34 cellular contexts compared by ENCODE assay signal in genomic region chr11:133318221-133318620, GRCh38.
"Had no signal": no experiment of that assay in that cellular context is flagged by ENCODE, and none has a peak within 500 bp of the region (broad histone marks: within the 10 kb centered on the region; RNA-seq: fewer than 3 reads in every experiment).

No MANE protein-coding gene starts in this region.

- H3K9me3 ChIP-seq: Peyer's patch, SJSA1 had no signal

- H3K4me3 Mint-ChIP-seq: activated CD4-positive, alpha-beta T cell treated with anti-CD3 and anti-CD28 coated beads for 36 hours; activated CD4-positive, alpha-beta T cell treated with anti-CD3 and anti-CD28 coated beads, Interleukin-2, amount 10 ng/mL, durations not matched to agents 7 days and 5 days; activated CD8-positive, alpha-beta T cell treated with anti-CD3 and anti-CD28 coated beads, Interleukin-2, amount 10 ng/mL, durations not matched to agents 7 days and 5 days; activated naive CD8-positive, alpha-beta T cell; activated naive CD8-positive, alpha-beta T cell treated with anti-CD3 and anti-CD28 coated beads, Interleukin-2, amount 50 U/mL, for 24 hours; activated T-cell treated with anti-CD3 and anti-CD28 coated beads, Interleukin-2, amount 50 U/mL, for 24 hours; T-helper 1 cell treated with Interleukin-12 subunit alpha and Interleukin-12 subunit beta and Interleukin-4 antibody, amounts not matched to agents 30 μg/mL and 1 μg/mL, for 36 hours; T-helper 2 cell treated with Interferon-gamma antibody and Interleukin-4, amounts not matched to agents 5 μg/mL and 100 μg/mL, for 36 hours had no signal

- H3K27me3 Mint-ChIP-seq: activated CD4-positive, alpha-beta T cell treated with anti-CD3 and anti-CD28 coated beads, Interleukin-2, amount 10 ng/mL, durations not matched to agents 7 days and 5 days; activated T-cell treated with anti-CD3 and anti-CD28 coated beads, Interleukin-2, amount 50 U/mL, for 24 hours had no signal

- H3K4me2 ChIP-seq: SK-N-SH had no signal

- H3K4me3 ChIP-seq: Peyer's patch, SJSA1 had no signal

- H3K4me1 Mint-ChIP-seq: activated CD4-positive, alpha-beta T cell treated with anti-CD3 and anti-CD28 coated beads for 36 hours; activated CD4-positive, alpha-beta T cell treated with anti-CD3 and anti-CD28 coated beads, Interleukin-2, amount 10 ng/mL, durations not matched to agents 7 days and 5 days; activated naive CD8-positive, alpha-beta T cell treated with anti-CD3 and anti-CD28 coated beads, Interleukin-2, amount 50 U/mL, for 24 hours had no signal

- H3K27ac ChIP-seq: brain microvascular endothelial cell, Peyer's patch, SJSA1 had no signal

- H3K27me3 ChIP-seq: brain microvascular endothelial cell, Peyer's patch, SJSA1 had no signal

- H3K4me1 ChIP-seq: Peyer's patch, SJSA1 had no signal

- ATAC-seq: activated CD4-positive, alpha-beta T cell treated with anti-CD3 and anti-CD28 coated beads for 36 hours; activated CD4-positive, CD25-positive, alpha-beta regulatory T cell treated with anti-CD3 and anti-CD28 coated beads, Interleukin-2, amount 50 U/mL, for 24 hours; activated CD8-positive, alpha-beta T cell treated with anti-CD3 and anti-CD28 coated beads, Interleukin-2, amount 10 ng/mL, durations not matched to agents 7 days and 5 days; activated naive CD8-positive, alpha-beta T cell treated with anti-CD3 and anti-CD28 coated beads, Interleukin-2, amount 50 U/mL, for 24 hours; PC-3 had no signal

- FAIRE-seq: TTC549 had no signal

- H3K9ac ChIP-seq: SK-N-SH had no signal

- DNase-seq: activated CD4-positive, alpha-beta T cell treated with anti-CD3 and anti-CD28 coated beads for 36 hours; activated CD4-positive, alpha-beta T cell treated with anti-CD3 and anti-CD28 coated beads, Interleukin-2, amount 10 ng/mL, durations not matched to agents 7 days and 5 days; activated CD4-positive, alpha-beta T cell treated with anti-CD3 and anti-CD28 coated beads, Interleukin-2, amount 50 U/mL, for 48 hours; activated CD8-positive, alpha-beta T cell treated with anti-CD3 and anti-CD28 coated beads, Interleukin-2, amount 10 ng/mL, durations not matched to agents 7 days and 5 days; activated gamma-delta T cell; activated naive CD4-positive, alpha-beta T cell treated with Interleukin-2 at 50 U/mL for 16 hours; activated naive CD8-positive, alpha-beta T cell treated with anti-CD3 and anti-CD28 coated beads, Interleukin-2, amount 50 U/mL, for 24 hours; activated T-cell treated with anti-CD3 and anti-CD28 coated beads, Interleukin-2, amount 50 U/mL, for 24 hours; aorta; brain microvascular endothelial cell; central memory CD4-positive, alpha-beta T cell; NCI-H1092 treated with DMSO at 0.1 percent for 48 hours; NCI-H1417; NCI-H146; NCI-H187; NCI-H2029 treated with DMSO at 0.1 percent for 48 hours; NCI-H2107; NCI-H2171; NCI-H446; NCI-H524; NCI-H69; NK-92 treated with Interleukin-12 subunit alpha and Interleukin-12 subunit beta, amount 100 ng/mL, for 24 hours; PC-3; Peyer's patch; RPMI8226; SHP77 treated with DMSO at 0.1 percent for 48 hours; SK-N-SH had no signal

- H3K27ac Mint-ChIP-seq: activated CD4-positive, alpha-beta T cell treated with anti-CD3 and anti-CD28 coated beads for 36 hours; activated CD4-positive, alpha-beta T cell treated with anti-CD3 and anti-CD28 coated beads, Interleukin-2, amount 10 ng/mL, durations not matched to agents 7 days and 5 days; activated CD8-positive, alpha-beta T cell treated with anti-CD3 and anti-CD28 coated beads, Interleukin-2, amount 10 ng/mL, durations not matched to agents 7 days and 5 days; activated naive CD8-positive, alpha-beta T cell; activated naive CD8-positive, alpha-beta T cell treated with anti-CD3 and anti-CD28 coated beads, Interleukin-2, amount 50 U/mL, for 24 hours; activated T-cell treated with anti-CD3 and anti-CD28 coated beads, Interleukin-2, amount 50 U/mL, for 24 hours; activated T-helper 2 cell treated with anti-CD3 and anti-CD28 coated beads, Interferon-gamma antibody, Interleukin-2, Interleukin-4, amounts not matched to agents 10 μg/mL and 5 μg/mL and 100 μg/mL, durations not matched to agents 14 hours and 24 hours and 36 hours; T-helper 1 cell treated with Interleukin-12 subunit alpha and Interleukin-12 subunit beta and Interleukin-4 antibody, amounts not matched to agents 30 μg/mL and 1 μg/mL, for 36 hours; T-helper 2 cell treated with Interferon-gamma antibody and Interleukin-4, amounts not matched to agents 5 μg/mL and 100 μg/mL, for 36 hours had no signal

- H3K9me3 Mint-ChIP-seq: activated naive CD8-positive, alpha-beta T cell treated with anti-CD3 and anti-CD28 coated beads, Interleukin-2, amount 50 U/mL, for 24 hours; T-helper 1 cell treated with Interleukin-12 subunit alpha and Interleukin-12 subunit beta and Interleukin-4 antibody, amounts not matched to agents 30 μg/mL and 1 μg/mL, for 36 hours; T-helper 2 cell treated with Interferon-gamma antibody and Interleukin-4, amounts not matched to agents 5 μg/mL and 100 μg/mL, for 36 hours had no signal

- H3K36me3 ChIP-seq: brain microvascular endothelial cell, Peyer's patch, SJSA1 had no signal

- H3K36me3 Mint-ChIP-seq: activated naive CD8-positive, alpha-beta T cell had no signal
